7 cellular contexts compared by ENCODE assay signal in genomic region chr16:89306457-89307420, GRCh38.
A peak's percentile ranks its signal among the peaks of the same experiment; 100 is the strongest.
DNase-seq lines count a peak whose midpoint lies in the region; ATAC-seq, FAIRE-seq and TF ChIP-seq lines count a peak whose summit lies in the region.
"Not testable (repeated sequence)": the region's sequence is repeated elsewhere in the genome, so short reads cannot be mapped to it uniquely, and the experiment has no call there.

No MANE protein-coding gene starts in this region.

- not testable (repeated sequence) for H3K4me1 ChIP-seq in H1 (replicated peaks in 1 of 4; ENCODE audit: control insufficient read depth in 3 of 4, insufficient read depth in 4 of 4, low read length in 3 of 4); right cardiac atrium (ENCODE audit: control insufficient read depth, insufficient read depth, low read length)
- peaks cover 0 to 85% (median 51%) of the 10 kb centered on the region in 6 donors for H3K4me1 ChIP-seq in spleen

- H3K79me2 ChIP-seq in H1 (ENCODE audit: control insufficient read depth in 1 of 2, insufficient read depth in 2 of 2, low read length in 2 of 2): peaks cover 5 to 85% of the 10 kb centered on the region in 2 experiments; a peak in 3 of 4 replicates

- peaks cover 58% of the 10 kb centered on the region for H3K4me1 Mint-ChIP-seq in activated CD8-positive, alpha-beta memory T cell treated with anti-CD3 and anti-CD28 coated beads, Interleukin-2, amount 10 ng/mL, durations not matched to agents 7 days and 5 days
- H3K4me1 Mint-ChIP-seq in activated naive CD8-positive, alpha-beta T cell treated with anti-CD3 and anti-CD28 coated beads, Interleukin-2, amount 50 U/mL, for 24 hours: peaks cover 43% of the 10 kb centered on the region
- peaks cover 53% of the 10 kb centered on the region in 2 donors for H3K4me1 Mint-ChIP-seq in natural killer cell treated with Interleukin-12 subunit alpha and Interleukin-12 subunit beta and Interleukin-15 and Interleukin-18, amount 100 ng/mL, for 72 hours (ENCODE audit: low read depth in 2 of 2)

- H3K14ac ChIP-seq in H1 (ENCODE audit: insufficient read length): not testable (repeated sequence)

- not testable (repeated sequence) for H3K27me3 ChIP-seq in H1 (replicated peaks in 1 of 4; ENCODE audit: control insufficient read depth in 3 of 4, extremely low read depth in 1 of 4, insufficient read depth in 3 of 4, low read length in 3 of 4); right cardiac atrium (ENCODE audit: control insufficient read depth, insufficient read depth); spleen (replicated peaks in 1 of 7)

- peaks cover 61% of the 10 kb centered on the region for H3K36me3 Mint-ChIP-seq in activated CD8-positive, alpha-beta memory T cell treated with anti-CD3 and anti-CD28 coated beads, Interleukin-2, amount 10 ng/mL, durations not matched to agents 7 days and 5 days
- peaks cover 29% of the 10 kb centered on the region for H3K36me3 Mint-ChIP-seq in activated naive CD8-positive, alpha-beta T cell treated with anti-CD3 and anti-CD28 coated beads, Interleukin-2, amount 50 U/mL, for 24 hours (ENCODE audit: low read depth)
- H3K36me3 Mint-ChIP-seq in natural killer cell treated with Interleukin-12 subunit alpha and Interleukin-12 subunit beta and Interleukin-15 and Interleukin-18, amount 100 ng/mL, for 72 hours: not testable (repeated sequence)

- not testable (repeated sequence) for H2BK120ac ChIP-seq in H1 (replicated peaks; ENCODE audit: low read depth, low read length)

- TF ChIP-seq POLR2A in H1 (IDR thresholded peaks at IDR 0.05; ENCODE audit: control extremely low read depth in 1 of 2, low read depth in 2 of 2, low read length in 2 of 2); spleen (IDR thresholded peaks at IDR 0.05): not testable (repeated sequence)

- H3K23me2 ChIP-seq in H1 (ENCODE audit: low read depth, low read length): not testable (repeated sequence)

- CTCF ChIA-PET in RWPE1 (lab: Yijun Ruan, JAX): interaction anchor here (1.1 kb wide), 1 partner anchor 14 kb away, joined by 3 read pairs; no protein-coding TSS in a partner anchor
- CTCF ChIA-PET in activated CD8-positive, alpha-beta memory T cell treated with anti-CD3 and anti-CD28 coated beads, Interleukin-2, amount 10 ng/mL, durations not matched to agents 7 days and 5 days (lab: Charles Lee): interaction anchor here (1.2 to 1.8 kb wide), 2 partner anchors 10 to 16 kb away, joined by 3 to 6 read pairs; no protein-coding TSS in a partner anchor
- CTCF ChIA-PET in H1 (lab: Charles Lee; ENCODE audit: partially characterized antibody): interaction anchor here (0.6 to 4.1 kb wide), 14 partner anchors 10 to 176 kb away, joined by 3 to 42 read pairs (median 10); no protein-coding TSS in a partner anchor

- 0 out of 2 replicates have a peak overlapping the region, but pooled peaks have one; percentile 42 for H4K8ac ChIP-seq in H1 (ENCODE audit: extremely low read depth, insufficient read depth, low read length)

- peak overlapping the region; percentile 10 for H4K91ac ChIP-seq in H1 (replicated peaks; ENCODE audit: insufficient read length, low read length)

- H3K4me3 Mint-ChIP-seq in activated CD8-positive, alpha-beta memory T cell treated with anti-CD3 and anti-CD28 coated beads, Interleukin-2, amount 10 ng/mL, durations not matched to agents 7 days and 5 days; activated naive CD8-positive, alpha-beta T cell treated with anti-CD3 and anti-CD28 coated beads, Interleukin-2, amount 50 U/mL, for 24 hours; natural killer cell treated with Interleukin-12 subunit alpha and Interleukin-12 subunit beta and Interleukin-15 and Interleukin-18, amount 100 ng/mL, for 72 hours: not testable (repeated sequence)

- intact Hi-C loops in right cardiac atrium (cut with DNase I); spleen (cut with DNase I; ENCODE audit: low total_unique reads): not testable (repeated sequence)

- peaks cover 31% of the 10 kb centered on the region for H3K79me1 ChIP-seq in H1 (ENCODE audit: low read depth, low read length)

- FAIRE-seq in H1 (lab: Jason Lieb, UNC): not testable (repeated sequence)

- not testable (repeated sequence) for H2BK12ac ChIP-seq in H1 (ENCODE audit: low read depth, low read length)

- H3K27ac ChIP-seq in RWPE1: peak overlapping the region; percentile 55
- H3K27ac ChIP-seq in H1 (ENCODE audit: low read depth, low read length); right cardiac atrium (ENCODE audit: low read length); spleen: not testable (repeated sequence)

- not testable (repeated sequence) for ATAC-seq in activated CD8-positive, alpha-beta memory T cell treated with anti-CD3 and anti-CD28 coated beads, Interleukin-2, amount 10 ng/mL, durations not matched to agents 7 days and 5 days; activated naive CD8-positive, alpha-beta T cell treated with anti-CD3 and anti-CD28 coated beads, Interleukin-2, amount 50 U/mL, for 24 hours; right cardiac atrium; natural killer cell treated with Interleukin-12 subunit alpha and Interleukin-12 subunit beta and Interleukin-15 and Interleukin-18, amount 100 ng/mL, for 72 hours

- DNase-seq in RWPE1 (ENCODE audit: low spot score); activated CD8-positive, alpha-beta memory T cell treated with anti-CD3 and anti-CD28 coated beads, Interleukin-2, amount 10 ng/mL, durations not matched to agents 7 days and 5 days; activated naive CD8-positive, alpha-beta T cell treated with anti-CD3 and anti-CD28 coated beads, Interleukin-2, amount 50 U/mL, for 24 hours; H1 (ENCODE audit: low read depth in 1 of 2, low spot score in 2 of 2): not testable (repeated sequence)
- peak in 2 of 3 donors; percentile 33 to 36 for DNase-seq in right cardiac atrium
- DNase-seq in natural killer cell treated with Interleukin-12 subunit alpha and Interleukin-12 subunit beta and Interleukin-15 and Interleukin-18, amount 100 ng/mL, for 72 hours (ENCODE audit: low spot score): peak; percentile 16
- DNase-seq in spleen: peak; percentile 51

- H3K27ac Mint-ChIP-seq in activated CD8-positive, alpha-beta memory T cell treated with anti-CD3 and anti-CD28 coated beads, Interleukin-2, amount 10 ng/mL, durations not matched to agents 7 days and 5 days: peak overlapping the region; percentile 54
- H3K27ac Mint-ChIP-seq in activated naive CD8-positive, alpha-beta T cell treated with anti-CD3 and anti-CD28 coated beads, Interleukin-2, amount 50 U/mL, for 24 hours: peak overlapping the region; percentile 72
- H3K27ac Mint-ChIP-seq in natural killer cell treated with Interleukin-12 subunit alpha and Interleukin-12 subunit beta and Interleukin-15 and Interleukin-18, amount 100 ng/mL, for 72 hours: not testable (repeated sequence)

- H2BK20ac ChIP-seq in H1 (ENCODE audit: low read length): not testable (repeated sequence)

- H3K9me3 Mint-ChIP-seq in activated CD8-positive, alpha-beta memory T cell treated with anti-CD3 and anti-CD28 coated beads, Interleukin-2, amount 10 ng/mL, durations not matched to agents 7 days and 5 days (ENCODE audit: low read depth); activated naive CD8-positive, alpha-beta T cell treated with anti-CD3 and anti-CD28 coated beads, Interleukin-2, amount 50 U/mL, for 24 hours; natural killer cell treated with Interleukin-12 subunit alpha and Interleukin-12 subunit beta and Interleukin-15 and Interleukin-18, amount 100 ng/mL, for 72 hours: not testable (repeated sequence)

- not testable (repeated sequence) for H3K4me3 ChIP-seq in H1 (ENCODE audit: extremely low read depth in 1 of 4, insufficient read depth in 2 of 4, low read depth in 3 of 4, low read length in 4 of 4); right cardiac atrium (ENCODE audit: low read length); spleen

- peaks cover 23 to 52% of the 10 kb centered on the region in 2 experiments for H4K20me1 ChIP-seq in H1 (replicated peaks in 1 of 2; ENCODE audit: control insufficient read depth in 1 of 2, insufficient read depth in 2 of 2, low read length in 2 of 2)

- H4K5ac ChIP-seq in H1 (ENCODE audit: insufficient read length, low read depth, low read length): not testable (repeated sequence)

- not testable (repeated sequence) for TF ChIP-seq CTCF in RWPE1 (conservative IDR thresholded peaks at IDR 0.05; ENCODE audit: low read depth); H1 (IDR thresholded peaks at IDR 0.05; ENCODE audit: control extremely low read depth in 1 of 3, insufficient read depth in 1 of 3, low read depth in 1 of 3, low read length in 3 of 3); spleen (IDR thresholded peaks at IDR 0.05 in 8 of 11, conservative IDR thresholded peaks at IDR 0.05 in 3 of 11)

- not testable (repeated sequence) for H3K4ac ChIP-seq in H1 (replicated peaks; ENCODE audit: insufficient read length, low read depth, low read length)

- not testable (repeated sequence) for H3K9ac ChIP-seq in H1 (replicated peaks in 1 of 4; ENCODE audit: extremely low read depth in 1 of 4, low read depth in 3 of 4, low read length in 3 of 4)

- not testable (repeated sequence) for H3K23ac ChIP-seq in H1 (ENCODE audit: insufficient read length)

- H2BK15ac ChIP-seq in H1 (ENCODE audit: low read length): not testable (repeated sequence)

- not testable (repeated sequence) for TF ChIP-seq RAD21 in H1 (IDR thresholded peaks at IDR 0.05 in 1 of 2, conservative IDR thresholded peaks at IDR 0.05 in 1 of 2; ENCODE audit: low read depth in 2 of 2, low read length in 2 of 2)

- not testable (repeated sequence) for H3K18ac ChIP-seq in H1 (ENCODE audit: extremely low read depth, low read length)

- not testable (repeated sequence) for H2AFZ ChIP-seq in H1 (ENCODE audit: low read length)

- not testable (repeated sequence) for H2BK5ac ChIP-seq in H1 (ENCODE audit: low read depth, low read length)

- POLR2A ChIA-PET in RWPE1 (lab: Yijun Ruan, JAX; ENCODE audit: low non-redundant PET): not testable (repeated sequence)
- POLR2A ChIA-PET in H1 (lab: Charles Lee; ENCODE audit: partially characterized antibody): interaction anchor here (0.6 to 1.6 kb wide), 4 partner anchors 9 to 201 kb away, joined by 3 to 7 read pairs (median 3); no protein-coding TSS in a partner anchor

- 94% methylated on average over 12 of the region's 69 CpGs; no CpG with 5 or more reads in 1 of the 2 experiments for WGBS in H1 (ENCODE audit: extremely low coverage in 1 of 2, insufficient coverage in 1 of 2, insufficient read length in 1 of 2, insufficient replicate concordance in 2 of 2, low coverage in 1 of 2, low lambda C conversion rate in 2 of 2, missing lambda C conversion rate in 1 of 2), 2 experiments
- 97% methylated on average over 54 of the region's 69 CpGs for WGBS in right cardiac atrium
- 93 to 99% (median 97%) methylated on average over 41 to 61 of the region's 69 CpGs for WGBS in spleen, 5 donors

- H3K27me3 Mint-ChIP-seq in activated CD8-positive, alpha-beta memory T cell treated with anti-CD3 and anti-CD28 coated beads, Interleukin-2, amount 10 ng/mL, durations not matched to agents 7 days and 5 days; activated naive CD8-positive, alpha-beta T cell treated with anti-CD3 and anti-CD28 coated beads, Interleukin-2, amount 50 U/mL, for 24 hours; natural killer cell treated with Interleukin-12 subunit alpha and Interleukin-12 subunit beta and Interleukin-15 and Interleukin-18, amount 100 ng/mL, for 72 hours: not testable (repeated sequence)

- TF ChIP-seq EP300 in H1 (IDR thresholded peaks at IDR 0.05; ENCODE audit: borderline replicate concordance in 1 of 2, low read depth in 2 of 2, low read length in 2 of 2): not testable (repeated sequence)

- H3K9me3 ChIP-seq in H1 (ENCODE audit: insufficient read depth in 2 of 2, low read depth in 1 of 2, low read length in 1 of 2); right cardiac atrium (ENCODE audit: control insufficient read depth, low read length); spleen: not testable (repeated sequence)

- peaks cover 3 to 16% (median 13%) of the 10 kb centered on the region in 4 experiments; a peak in 7 of 8 replicates for H3K36me3 ChIP-seq in H1 (ENCODE audit: control insufficient read depth in 2 of 4, insufficient read depth in 4 of 4, low read length in 3 of 4)
- peaks cover 0 to 60% (median 26%) of the 10 kb centered on the region in 6 donors for H3K36me3 ChIP-seq in spleen

- not testable (repeated sequence) for H2AK5ac ChIP-seq in H1 (ENCODE audit: low read depth, low read length)

- not testable (repeated sequence) for H3K4me2 ChIP-seq in H1 (ENCODE audit: insufficient read depth in 1 of 2, low read depth in 2 of 2, low read length in 2 of 2)

- not testable (repeated sequence) for H3K56ac ChIP-seq in H1 (replicated peaks; ENCODE audit: insufficient read length, low read depth, low read length)
